8 cellular contexts compared by ENCODE assay signal in the genomic region with DNA sequence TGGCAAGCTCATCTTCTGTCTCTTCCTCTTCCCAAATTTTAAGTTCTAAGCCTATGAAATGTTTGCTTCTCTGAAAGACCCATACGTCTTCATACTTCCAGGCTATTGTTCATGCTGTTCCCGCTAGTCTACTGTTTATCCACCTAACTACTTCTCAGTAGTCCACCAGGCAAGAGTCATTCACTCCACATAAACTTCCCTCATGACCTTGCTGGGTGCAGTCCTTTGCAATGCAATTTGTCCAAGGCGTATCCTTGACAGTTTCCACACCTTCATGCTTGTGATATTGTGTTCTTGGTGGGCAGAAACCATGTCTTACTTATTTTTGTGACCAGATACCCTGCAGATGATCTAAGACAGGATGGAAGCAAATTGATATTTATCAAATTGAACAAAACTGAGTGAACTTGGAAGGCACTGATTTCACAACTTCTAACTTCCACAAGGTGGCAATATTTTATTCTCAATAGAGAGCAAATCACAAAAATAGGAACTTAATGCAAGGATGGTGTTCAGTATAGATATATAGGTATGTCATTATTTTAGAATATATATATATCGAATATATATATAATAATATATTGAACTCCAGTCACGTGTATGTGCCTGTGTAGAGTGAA. TPM values are rescaled to one million over a fixed set of nuclear protein-coding genes. Genes with fewer than 3 reads are reported as not detected.
DNase-seq lines count a peak whose midpoint lies in the region; FAIRE-seq and TF ChIP-seq lines count a peak whose summit lies in the region.

No MANE protein-coding gene starts in this region.

- H3K4me3 ChIP-seq in DOHH2 (ENCODE audit: low read length) = no peak overlapping the region
- H3K4me3 ChIP-seq in bronchial epithelial cell (ENCODE audit: low read depth, low read length) = no peak overlapping the region

- H3F3A ChIP-seq in DOHH2 (ENCODE audit: control insufficient read depth, insufficient read depth) = no peaks in the 10 kb centered on the region

- no peak overlapping the region for H3K27ac ChIP-seq in DOHH2 (ENCODE audit: low read depth, low read length)

- no peaks in the 10 kb centered on the region for H3K9me2 ChIP-seq in DOHH2 (replicated peaks; ENCODE audit: control insufficient read depth, low read length)

- no peak overlapping the region for H3K4me3 Mint-ChIP-seq in nephron progenitor cell

- TF ChIP-seq CTCF in DOHH2 (IDR thresholded peaks at IDR 0.05; ENCODE audit: low read depth, low read length, poor library complexity, severe bottlenecking) = peak; percentile 40
- TF ChIP-seq CTCF in bronchial epithelial cell (IDR thresholded peaks at IDR 0.05; ENCODE audit: insufficient read depth, low read length, severe bottlenecking) = no peak
- peak; percentile 45 for TF ChIP-seq CTCF in nephron progenitor cell (IDR thresholded peaks at IDR 0.05)

- H3K4me2 ChIP-seq in DOHH2 (ENCODE audit: low read length) = no peak overlapping the region

- DNase-seq in NCI-H146 treated with DMSO at 0.1 percent for 48 hours (lab: John Stamatoyannopoulos, UW; ENCODE audit: unreplicated experiment) (peak; percentile 48), bronchial epithelial cell (ENCODE audit: low read depth) (peak; percentile 61), nephron progenitor cell (no peak), GF-D8 (lab: John Stamatoyannopoulos, UW) (no peak)
- DNase-seq in activated CD4-positive, alpha-beta T cell treated with anti-CD3 and anti-CD28 coated beads, Interleukin-2, amount 50 U/mL, for 4 hours = no peak
- no peak for DNase-seq in activated effector memory CD4-positive, alpha-beta T cell treated with Interleukin-2 at 50 U/mL for 16 hours
- no peak for DNase-seq in activated CD4-positive, alpha-beta T cell treated with anti-CD3 and anti-CD28 coated beads for 48 hours

- no peaks in the 10 kb centered on the region for H4K20me1 ChIP-seq in DOHH2 (ENCODE audit: control insufficient read depth, insufficient read depth, low read depth, low read length)

- H3K9me3 ChIP-seq in DOHH2 (ENCODE audit: control insufficient read depth, insufficient read depth, low read length) = no peaks in the 10 kb centered on the region

- no peaks in the 10 kb centered on the region for H3K79me2 ChIP-seq in DOHH2 (ENCODE audit: control insufficient read depth, low read length)

- no peak for FAIRE-seq in bronchial epithelial cell (lab: Jason Lieb, UNC)

- peaks cover 27% of the 10 kb centered on the region for H3K4me1 Mint-ChIP-seq in nephron progenitor cell

- no peak overlapping the region for H3K27ac Mint-ChIP-seq in nephron progenitor cell

- no peaks in the 10 kb centered on the region for H3K36me3 ChIP-seq in DOHH2 (ENCODE audit: control insufficient read depth, low read length)
- no peaks in the 10 kb centered on the region for H3K36me3 ChIP-seq in bronchial epithelial cell (ENCODE audit: control insufficient read depth, insufficient read depth, low read length)

- no peaks in the 10 kb centered on the region for H3K9me3 Mint-ChIP-seq in nephron progenitor cell

- H3K27me3 ChIP-seq in DOHH2 (ENCODE audit: control insufficient read depth, low read length) (no peaks in the 10 kb centered on the region), bronchial epithelial cell (ENCODE audit: control insufficient read depth, insufficient read depth, low read length) (no peaks in the 10 kb centered on the region)

- no peaks in the 10 kb centered on the region for H3K36me3 Mint-ChIP-seq in nephron progenitor cell (ENCODE audit: low read depth)

- H3K4me1 ChIP-seq in DOHH2 (ENCODE audit: control insufficient read depth, low read length) = no peaks in the 10 kb centered on the region

- H3K27me3 Mint-ChIP-seq in nephron progenitor cell (ENCODE audit: low read depth, poor library complexity) = no peaks in the 10 kb centered on the region

RNA-seq across cellular contexts. Expression of a gene that starts 30.3 kb away (rescaled TPM):
- not detected in 2 replicates for total RNA-seq in bronchial epithelial cell

RNA-seq across cellular contexts. Expression of a gene that starts 51.3 kb away (rescaled TPM):
- 43.7 and 56.5 TPM in 2 replicates for total RNA-seq in bronchial epithelial cell

Comparison
In these comparisons a context has a peak if more than half of its experiments do, and no peak if none do; other contexts are left out.
1. DNase-seq: peak in NCI-H146 treated with DMSO at 0.1 percent for 48 hours (single experiment) and bronchial epithelial cell (single experiment); none in nephron progenitor cell (single experiment), GF-D8 (single experiment), activated CD4-positive, alpha-beta T cell treated with anti-CD3 and anti-CD28 coated beads, Interleukin-2, amount 50 U/mL, for 4 hours (0 of 2), activated effector memory CD4-positive, alpha-beta T cell treated with Interleukin-2 at 50 U/mL for 16 hours (single experiment) and activated CD4-positive, alpha-beta T cell treated with anti-CD3 and anti-CD28 coated beads for 48 hours (single experiment).